1 cellular context compared by ENCODE assay signal in genomic region chr14:93905623-93906022, GRCh38.
TF ChIP-seq lines count a peak whose summit lies in the region.

No MANE protein-coding gene starts in this region.

TF ChIP-seq in GM23338, 12 proteins besides CTCF, POLR2A, EP300 and RAD21 (continued from another document):
- TF ChIP-seq REST (IDR thresholded peaks at IDR 0.05; ENCODE audit: unreplicated experiment), result no peak
- no peak for TF ChIP-seq CREB1 (CRISPR knock-in tag; IDR thresholded peaks at IDR 0.05; ENCODE audit: low read depth)
- no peak for TF ChIP-seq EZH2phosphoT487 (IDR thresholded peaks at IDR 0.05; ENCODE audit: unreplicated experiment)
